Comparison of ENCODE assay signal across 8 cellular contexts in genomic region chr11:57644748-57645715, GRCh38. TPM values are rescaled to one million over a fixed set of nuclear protein-coding genes. Genes with fewer than 3 reads are reported as not detected.
DNase-seq lines count a peak whose midpoint lies in the region; ATAC-seq and TF ChIP-seq lines count a peak whose summit lies in the region.

No MANE protein-coding gene starts in this region.

- peaks cover 37% of the 10 kb centered on the region for H3K36me3 Mint-ChIP-seq in endodermal cell (ENCODE audit: low read depth)

- peaks cover 75% of the 10 kb centered on the region for H3K4me1 Mint-ChIP-seq in endodermal cell

- DNase-seq in A673 (ENCODE audit: low spot score) (peak; percentile 89), GM13976 (ENCODE audit: low spot score) (peak; percentile 85), NCI-H748 treated with DMSO at 0.1 percent for 48 hours (lab: John Stamatoyannopoulos, UW) (peak; percentile 39), endodermal cell (peak; percentile 96)
- peak; percentile 69 to 70 for DNase-seq in activated CD8-positive, alpha-beta memory T cell treated with anti-CD3 and anti-CD28 coated beads for 1 hour (ENCODE audit: extremely low read depth in 1 of 2, low read depth in 1 of 2)
- peak; percentile 71 to 82 for DNase-seq in stimulated activated CD8-positive, alpha-beta memory T cell treated with anti-CD3 and anti-CD28 coated beads, Interleukin-7, amount 100 ng/mL, for 4 hours (ENCODE audit: low read depth in 2 of 2)

- H3K4me1 ChIP-seq in A673 (ENCODE audit: insufficient read depth, low read length, poor library complexity, severe bottlenecking) (peaks cover 64% of the 10 kb centered on the region), endodermal cell (ENCODE audit: control insufficient read depth, insufficient read depth, low read length) (peaks cover 43% of the 10 kb centered on the region), muscle layer of duodenum (ENCODE audit: control insufficient read depth in 1 of 2, insufficient read depth in 2 of 2, low read length in 2 of 2) (peaks cover 15 to 63% of the 10 kb centered on the region in 2 donors)

- POLR2A ChIA-PET in A673 (lab: Charles Lee; ENCODE audit: low non-redundant PET): interaction anchor here (0.5 kb wide), 1 partner anchor 153 kb away, joined by 3 read pairs; no protein-coding TSS in a partner anchor

- CTCF ChIA-PET in A673 (lab: Charles Lee): interaction anchor here (0.5 to 2.5 kb wide), 17 partner anchors 11 to 1260 kb away, joined by 3 to 16 read pairs (median 4); partner anchors contain the start of gene UBE2L6

- H3K27ac ChIP-seq in A673 (ENCODE audit: low read depth, low read length, poor library complexity, severe bottlenecking) (no peak overlapping the region), endodermal cell (ENCODE audit: low read depth, low read length) (no peak overlapping the region), muscle layer of duodenum (ENCODE audit: low read length) (peak overlapping the region; percentile 39)

- no peak overlapping the region for H3K4me3 Mint-ChIP-seq in endodermal cell

- H3K4me3 ChIP-seq in A673 (ENCODE audit: low read depth, low read length, poor library complexity, severe bottlenecking) (no peak overlapping the region), endodermal cell (ENCODE audit: low read length) (no peak overlapping the region), muscle layer of duodenum (ENCODE audit: low read depth in 1 of 2, low read length in 2 of 2) (peak overlapping the region in 1 of 2 donors; percentile 12)

- in situ Hi-C loops in GM13976 (cut with MboI; ENCODE audit: low sequenced_read_pairs, unreplicated experiment): loop anchor here (5.0 to 10.0 kb wide), 2 partner anchors 78 to 150 kb away; partner anchors contain the start of gene UBE2L6

- H3K27me3 ChIP-seq in A673 (replicated peaks; ENCODE audit: insufficient read depth, low read depth, low read length, poor library complexity) (peaks cover 19% of the 10 kb centered on the region), endodermal cell (ENCODE audit: control insufficient read depth, insufficient read depth, low read length, poor library complexity, severe bottlenecking) (no peaks in the 10 kb centered on the region), muscle layer of duodenum (ENCODE audit: low read depth, low read length) (peaks cover 40% of the 10 kb centered on the region)

- no peak overlapping the region for H3K9ac ChIP-seq in endodermal cell (ENCODE audit: extremely low read depth, low read length, poor library complexity, severe bottlenecking)

- H3K9me3 Mint-ChIP-seq in endodermal cell: no peaks in the 10 kb centered on the region

- no peaks in the 10 kb centered on the region for H3K27me3 Mint-ChIP-seq in endodermal cell (ENCODE audit: insufficient read depth)

- peak; percentile 99 for TF ChIP-seq CTCF in A673 (conservative IDR thresholded peaks at IDR 0.05; ENCODE audit: low read depth, low read length)
- peak; percentile 77 for TF ChIP-seq CTCF in GM13976 (IDR thresholded peaks at IDR 0.05; ENCODE audit: borderline replicate concordance, control extremely low read depth, extremely low read depth, insufficient read depth, missing control alignments)
- TF ChIP-seq CTCF in endodermal cell (conservative IDR thresholded peaks at IDR 0.05): peak; percentile 93

- ATAC-seq in HG03108 (IDR thresholded peaks at IDR 0.05; ENCODE audit: unreplicated experiment): peak; percentile 41

- BruUV-seq in A673 (replicated peaks; lab: Mats Ljungman, UMichigan): no TSS peak

- WGBS in endodermal cell (ENCODE audit: insufficient coverage in 1 of 2, insufficient read length in 1 of 2), 2 experiments: 44 to 58% methylated on average over 6 to 18 of the region's 18 CpGs

- H3K9me3 ChIP-seq in A673 (ENCODE audit: low read depth, low read length, poor library complexity, severe bottlenecking): no peaks in the 10 kb centered on the region
- no peaks in the 10 kb centered on the region for H3K9me3 ChIP-seq in endodermal cell (ENCODE audit: control insufficient read depth, low read length)
- H3K9me3 ChIP-seq in muscle layer of duodenum (ENCODE audit: control insufficient read depth in 1 of 2, low read length in 2 of 2): no peaks in the 10 kb centered on the region

- H3K27ac Mint-ChIP-seq in endodermal cell: peak overlapping the region; percentile 72

- H3K36me3 ChIP-seq in A673 (ENCODE audit: insufficient read depth, low read length, poor library complexity, severe bottlenecking): peaks cover 9% of the 10 kb centered on the region
- peaks cover 46% of the 10 kb centered on the region for H3K36me3 ChIP-seq in endodermal cell (ENCODE audit: control insufficient read depth, insufficient read depth, low read length)
- H3K36me3 ChIP-seq in muscle layer of duodenum (ENCODE audit: control insufficient read depth in 1 of 2, insufficient read depth in 2 of 2, low read length in 2 of 2): no peaks in the 10 kb centered on the region

- intact Hi-C loops in A673 (cut with micrococcal nuclease; ENCODE audit: unreplicated experiment): loop anchor here (1.0 to 10.0 kb wide), 4 partner anchors 150 to 930 kb away; partner anchors contain the start of genes LPXN and ZFP91

RNA-seq across cellular contexts. Expression of gene YPEL4, which starts 4.7 kb away (rescaled TPM):
- total RNA-seq in A673 (2021) (0.20 TPM in 1 of 2 replicates, not detected in the other), endodermal cell (not detected)
- 2.8 TPM for polyA plus RNA-seq in endodermal cell (2013, experiment 1 of 2)
- polyA plus RNA-seq in endodermal cell (2013, experiment 2 of 2): 2.0 TPM

RNA-seq across cellular contexts. Expression of gene CLP1, which starts 12.5 kb away (rescaled TPM):
- total RNA-seq in A673 (2021): 23.4 and 26.8 TPM in 2 replicates
- 10 to 100 TPM; 23.7 to 25.2 TPM for total RNA-seq in endodermal cell
- polyA plus RNA-seq in endodermal cell (2013, experiment 1 of 2): 17.7 TPM
- polyA plus RNA-seq in endodermal cell (2013, experiment 2 of 2): 15.0 TPM

RNA-seq across cellular contexts. Expression of gene ZDHHC5, which starts 22.9 kb away (rescaled TPM):
- total RNA-seq in A673 (2021) (72.9 and 76.9 TPM in 2 replicates), endodermal cell (10 to 100 TPM; 70.7 to 77.1 TPM)
- polyA plus RNA-seq in endodermal cell (2013, experiment 1 of 2): 30.5 TPM
- polyA plus RNA-seq in endodermal cell (2013, experiment 2 of 2): 31.6 TPM

RNA-seq across cellular contexts. Expression of gene SERPING1, which starts 47.5 kb away (rescaled TPM):
- total RNA-seq in A673 (2021) (5.2 and 7.0 TPM in 2 replicates), endodermal cell (10 to 100 TPM; 67.8 to 73.5 TPM)
- polyA plus RNA-seq in endodermal cell (2013, experiment 1 of 2): 114 TPM
- polyA plus RNA-seq in endodermal cell (2013, experiment 2 of 2): 118 TPM

Comparison
In these comparisons a context has a peak if more than half of its experiments do, and no peak if none do; other contexts are left out.
1. DNase-seq: peak in every context shown above with its lines; median percentile 96 in endodermal cell; 89 in A673; 85 in GM13976; 76 in stimulated activated CD8-positive, alpha-beta memory T cell treated with anti-CD3 and anti-CD28 coated beads, Interleukin-7, amount 100 ng/mL, for 4 hours; 70 in activated CD8-positive, alpha-beta memory T cell treated with anti-CD3 and anti-CD28 coated beads for 1 hour; 39 in NCI-H748 treated with DMSO at 0.1 percent for 48 hours.